Comparison of ENCODE assay signal across 27 cellular contexts in the genomic region with DNA sequence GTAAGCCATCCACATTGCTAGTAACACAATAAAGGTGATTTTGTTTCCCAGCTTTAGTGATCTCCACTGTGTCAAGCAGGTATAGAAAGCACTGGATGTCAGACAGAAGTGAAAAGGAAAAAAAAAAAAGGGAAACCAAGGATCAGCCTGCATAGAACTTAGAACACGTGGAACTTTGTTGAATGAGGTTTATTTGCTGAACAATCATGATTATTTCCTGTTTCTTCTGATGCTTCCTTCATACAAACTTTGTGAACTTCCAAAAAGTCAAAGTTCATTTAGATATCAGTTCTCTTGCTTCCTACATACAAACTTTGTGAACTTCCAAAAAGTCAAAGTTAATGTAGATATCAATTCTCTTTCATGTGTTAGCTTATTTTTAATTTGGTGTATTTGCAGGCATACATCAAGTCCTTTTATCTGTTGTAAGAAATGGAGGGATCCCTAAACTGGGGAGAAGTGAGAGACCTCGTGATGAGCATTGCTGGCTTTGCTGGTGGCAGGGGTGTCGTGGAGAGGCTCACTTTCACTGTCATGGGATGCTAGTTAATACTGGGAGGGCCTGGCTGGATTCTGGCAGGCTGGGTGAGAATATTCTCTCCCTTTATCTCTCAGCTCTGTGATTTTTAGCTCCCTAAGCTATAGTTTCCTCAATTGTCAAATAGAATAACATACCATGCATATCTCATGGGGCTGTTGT.
"Had no signal": no experiment of that assay in that cellular context is flagged by ENCODE, and none has a peak within 500 bp of the region (broad histone marks: within the 10 kb centered on the region; RNA-seq: fewer than 3 reads in every experiment).

No MANE protein-coding gene starts in this region.

- H3K36me3 Mint-ChIP-seq: naive thymus-derived CD4-positive, alpha-beta T cell; neural progenitor cell; stimulated activated effector memory CD8-positive, alpha-beta T cell treated with anti-CD3 and anti-CD28 coated beads, Interleukin-12 subunit alpha, Interleukin-12 subunit beta, amount 100 ng/mL, for 72 hours had no signal

- H3K9me3 Mint-ChIP-seq: nephron had no signal

- H3K27ac Mint-ChIP-seq: naive thymus-derived CD4-positive, alpha-beta T cell; nephron; neural progenitor cell; stimulated activated effector memory CD8-positive, alpha-beta T cell treated with anti-CD3 and anti-CD28 coated beads, Interleukin-12 subunit alpha, Interleukin-12 subunit beta, amount 100 ng/mL, for 72 hours had no signal

- H3K79me2 ChIP-seq: hepatocyte had no signal

- ATAC-seq: foreskin keratinocyte; gastroesophageal sphincter; heart left ventricle; left colon; left ventricle myocardium superior; naive thymus-derived CD4-positive, alpha-beta T cell; stimulated activated effector memory CD8-positive, alpha-beta T cell treated with anti-CD3 and anti-CD28 coated beads, Interleukin-12 subunit alpha, Interleukin-12 subunit beta, amount 100 ng/mL, for 72 hours; stimulated activated naive CD8-positive, alpha-beta T cell treated with anti-CD3 and anti-CD28 coated beads, Interleukin-15, Interleukin-2, amounts not matched to agents 100 U/mL and 50 U/mL, for 24 hours had no signal

- H3K4me1 Mint-ChIP-seq: naive thymus-derived CD4-positive, alpha-beta T cell; nephron; neural progenitor cell; stimulated activated effector memory CD8-positive, alpha-beta T cell treated with anti-CD3 and anti-CD28 coated beads, Interleukin-12 subunit alpha, Interleukin-12 subunit beta, amount 100 ng/mL, for 72 hours had no signal

- H3K36me3 ChIP-seq: esophagus muscularis mucosa, gastroesophageal sphincter, heart left ventricle, neural progenitor cell, prostate gland, right atrium auricular region, sigmoid colon, tibial artery, upper lobe of left lung had no signal

- H3K4me3 ChIP-seq: dorsolateral prefrontal cortex, esophagus muscularis mucosa, gastroesophageal sphincter, heart left ventricle, hepatocyte, lung, neural progenitor cell, prostate gland, right atrium auricular region, sigmoid colon, testis, tibial artery, upper lobe of left lung had no signal

- H3K27ac ChIP-seq: dorsolateral prefrontal cortex, esophagus muscularis mucosa, foreskin keratinocyte, gastroesophageal sphincter, heart left ventricle, hepatocyte, neural progenitor cell, prostate gland, right atrium auricular region, sigmoid colon, testis, tibial artery, upper lobe of left lung had no signal

- H3K4me1 ChIP-seq: esophagus muscularis mucosa, gastroesophageal sphincter, heart left ventricle, prostate gland, right atrium auricular region, sigmoid colon, testis, tibial artery, upper lobe of left lung had no signal

- H3K27me3 ChIP-seq: dorsolateral prefrontal cortex, esophagus muscularis mucosa, foreskin keratinocyte, gastroesophageal sphincter, heart left ventricle, hepatocyte, neural progenitor cell, right atrium auricular region, sigmoid colon, testis, tibial artery, upper lobe of left lung had no signal

- H3K4me3 Mint-ChIP-seq: naive thymus-derived CD4-positive, alpha-beta T cell; nephron; neural progenitor cell; stimulated activated effector memory CD8-positive, alpha-beta T cell treated with anti-CD3 and anti-CD28 coated beads, Interleukin-12 subunit alpha, Interleukin-12 subunit beta, amount 100 ng/mL, for 72 hours had no signal

- H3K9ac ChIP-seq: neural progenitor cell had no signal

- H3K9me3 ChIP-seq: esophagus muscularis mucosa, gastroesophageal sphincter, heart left ventricle, prostate gland, right atrium auricular region, sigmoid colon, testis, tibial artery, upper lobe of left lung had no signal

- H2AFZ ChIP-seq: hepatocyte, neural progenitor cell had no signal

- H3K4me2 ChIP-seq: hepatocyte had no signal

- DNase-seq: dorsolateral prefrontal cortex; effector CD4-positive, alpha-beta T cell; foreskin keratinocyte; heart left ventricle; kidney glomerular epithelial cell; left colon; left ventricle myocardium superior; mesenchymal stem cell; midbrain; naive thymus-derived CD4-positive, alpha-beta T cell; sigmoid colon; stimulated activated CD4-positive, alpha-beta T cell treated with anti-CD3 and anti-CD28 coated beads, Interleukin-2, amount 100 ng/mL, for 24 hours; stimulated activated CD4-positive, alpha-beta T cell treated with anti-CD3 and anti-CD28 coated beads, Interleukin-4, amount 100 ng/mL, for 24 hours; stimulated activated naive CD8-positive, alpha-beta T cell treated with anti-CD3 and anti-CD28 coated beads, Interleukin-15, Interleukin-2, amounts not matched to agents 100 U/mL and 50 U/mL, for 24 hours; substantia nigra; testis; tibial artery; upper lobe of left lung had no signal
